ENCODE assay signal across 19 cellular contexts in genomic region chr2:105257981-105258380, GRCh38. TPM values are rescaled to one million over a fixed set of nuclear protein-coding genes. Genes with fewer than 3 reads are reported as not detected.
DNase-seq lines count a peak whose midpoint lies in the region; ATAC-seq, FAIRE-seq and TF ChIP-seq lines count a peak whose summit lies in the region.
"Had no signal": no experiment of that assay in that cellular context is flagged by ENCODE, and none has a peak within 500 bp of the region (broad histone marks: within the 10 kb centered on the region; RNA-seq: fewer than 3 reads in every experiment).

No MANE protein-coding gene starts in this region.

- no peak overlapping the region for H3K9ac ChIP-seq in MM.1S (ENCODE audit: low read length)

- DNase-seq in AG20443 (ENCODE audit: low spot score) = peak; percentile 50
- peak; percentile 17 for DNase-seq in HCEC 1CT
- peak; percentile 18 for DNase-seq in bronchial epithelial cell (ENCODE audit: low read depth)
- peak; percentile 30 for DNase-seq in mesenteric fat pad (ENCODE audit: low spot score)
- no peak for DNase-seq in AML-193 (lab: John Stamatoyannopoulos, UW)
- DNase-seq in MM.1S = no peak
- DNase-seq in DMS114 treated with DMSO at 0.1 percent for 48 hours (lab: John Stamatoyannopoulos, UW; ENCODE audit: unreplicated experiment) = no peak
- DNase-seq: CD4-positive, CD25-positive, alpha-beta regulatory T cell; GF-D8; Karpas-422; NCI-H1417 treated with DMSO at 0.1 percent for 48 hours; NCI-H2029; NCI-H526 treated with DMSO at 0.1 percent for 48 hours; NK-92 treated with Interleukin-12 subunit alpha and Interleukin-12 subunit beta, amount 100 ng/mL, for 24 hours; OCI-M1 had no signal

- no peaks in the 10 kb centered on the region for H3F3A ChIP-seq in MM.1S (ENCODE audit: insufficient read depth, low read length)

- H3K36me3 ChIP-seq in bronchial epithelial cell (ENCODE audit: control insufficient read depth, insufficient read depth, low read length) (no peaks in the 10 kb centered on the region), MM.1S (replicated peaks; ENCODE audit: insufficient read depth, low read length) (no peaks in the 10 kb centered on the region)

- H3K4me1 ChIP-seq in MM.1S (ENCODE audit: low read length) = no peaks in the 10 kb centered on the region

- H2AFZ ChIP-seq in MM.1S (ENCODE audit: low read length) = no peak overlapping the region

- H3K4me3 ChIP-seq in bronchial epithelial cell (ENCODE audit: low read depth, low read length) (no peak overlapping the region), MM.1S (ENCODE audit: low read length) (no peak overlapping the region)

- TF ChIP-seq CTCF in bronchial epithelial cell (IDR thresholded peaks at IDR 0.05; ENCODE audit: insufficient read depth, low read length, severe bottlenecking) (no peak), MM.1S (IDR thresholded peaks at IDR 0.05; ENCODE audit: low read length) (no peak)

- H3K27me3 ChIP-seq in bronchial epithelial cell (ENCODE audit: control insufficient read depth, insufficient read depth, low read length) = no peaks in the 10 kb centered on the region
- H3K27me3 ChIP-seq in MM.1S (replicated peaks; ENCODE audit: insufficient read depth, low read length) = no peaks in the 10 kb centered on the region

- H3K27ac ChIP-seq in MM.1S (ENCODE audit: low read length) = no peak overlapping the region

- H3K79me2 ChIP-seq in MM.1S (ENCODE audit: low read length) = no peaks in the 10 kb centered on the region

- no peaks in the 10 kb centered on the region for H4K20me1 ChIP-seq in MM.1S (ENCODE audit: insufficient read depth, low read length)

- H3K9me3 ChIP-seq in MM.1S (replicated peaks; ENCODE audit: insufficient read depth, low read length) = no peaks in the 10 kb centered on the region

- ATAC-seq in HG03025 (IDR thresholded peaks at IDR 0.05; ENCODE audit: low FRiP score, unreplicated experiment) = no peak
- ATAC-seq: HepG2 had no signal

- no peak for FAIRE-seq in bronchial epithelial cell (lab: Jason Lieb, UNC)
- FAIRE-seq: A204.1, HepG2 had no signal

- H3K4me2 ChIP-seq in MM.1S (ENCODE audit: low read depth, low read length) = no peak overlapping the region

- no peaks in the 10 kb centered on the region for H3K9me2 ChIP-seq in MM.1S (replicated peaks; ENCODE audit: insufficient read depth, low read length)

RNA-seq across cellular contexts. Expression of gene GPR45, which starts 16.4 kb away (rescaled TPM):
- total RNA-seq in bronchial epithelial cell (not detected in 2 replicates), mesenteric fat pad (not detected)
- total RNA-seq: CD4-positive, CD25-positive, alpha-beta regulatory T cell; H4; HepG2 had no signal

Comparison
In these comparisons a context has a peak if more than half of its experiments do, and no peak if none do; other contexts are left out.
1. DNase-seq: peak in AG20443 (single experiment), HCEC 1CT (single experiment), bronchial epithelial cell (single experiment) and mesenteric fat pad (single experiment); none in AML-193 (0 of 2), MM.1S (single experiment) and DMS114 treated with DMSO at 0.1 percent for 48 hours (single experiment).